Comparison of ENCODE assay signal across 8 cellular contexts in genomic region chr10:132452651-132453469, GRCh38. TPM values are rescaled to one million over a fixed set of nuclear protein-coding genes. Genes with fewer than 3 reads are reported as not detected.
A peak's percentile ranks its signal among the peaks of the same experiment; 100 is the strongest.
DNase-seq lines count a peak whose midpoint lies in the region; ATAC-seq and TF ChIP-seq lines count a peak whose summit lies in the region.

No MANE protein-coding gene starts in this region.

- H3K4me3 ChIP-seq in AG04450 (ENCODE audit: low read depth, low read length): peak overlapping the region; percentile 35

- no peaks in the 10 kb centered on the region; the same call in 1 of the 2 replicates for H3K9me3 ChIP-seq in AG04450 (ENCODE audit: control insufficient read depth, insufficient read depth, low read length)

- CTCF ChIA-PET in AG04450 (lab: Charles Lee): interaction anchor here (0.6 to 1.9 kb wide), 6 partner anchors 79 to 593 kb away, joined by 3 to 15 read pairs (median 4); no protein-coding TSS in a partner anchor

- peak; percentile 79 for TF ChIP-seq CTCF in AG04450 (IDR thresholded peaks at IDR 0.05; ENCODE audit: low read depth, low read length)

- no peak overlapping the region for H3K27ac ChIP-seq in AG04450 (ENCODE audit: low read depth, low read length)

- DNase-seq in AG04450 (ENCODE audit: low read depth, low spot score) (peak; percentile 18), NCI-H345 (lab: John Stamatoyannopoulos, UW) (peak; percentile 79), dermis blood vessel endothelial cell (peak; percentile 73), lung microvascular endothelial cell (ENCODE audit: low read depth in 2 of 2) (peak; percentile 73 to 93)
- DNase-seq in activated CD4-positive, alpha-beta T cell treated with anti-CD3 and anti-CD28 coated beads, Interleukin-2, amount 50 U/mL, for 1 hour: peak; percentile 91
- DNase-seq in stimulated activated CD4-positive, alpha-beta T cell treated with anti-CD3 and anti-CD28 coated beads, TNF-alpha, amount 100 ng/mL, for 4 hours (ENCODE audit: low read depth in 3 of 3): peak; percentile 81 to 85 (median 84)

- peaks cover 14% of the 10 kb centered on the region for H3K27me3 ChIP-seq in AG04450 (ENCODE audit: control insufficient read depth, insufficient read depth, low read length)

- ATAC-seq in GM18858 (IDR thresholded peaks at IDR 0.05; ENCODE audit: unreplicated experiment): peak; percentile 50
- ATAC-seq in HG03095 (IDR thresholded peaks at IDR 0.05; ENCODE audit: unreplicated experiment): peak; percentile 78

- POLR2A ChIA-PET in AG04450 (lab: Yijun Ruan, JAX): no interaction called here

RNA-seq across cellular contexts. Expression of gene PWWP2B, which starts 55.9 kb away (rescaled TPM):
- polyA plus RNA-seq in AG04450 (2011; rRNA removed): 1.1 and 1.6 TPM in 2 replicates
- polyA minus RNA-seq in AG04450 (2011; rRNA and poly(A)+ RNA removed): 0.87 and 1.00 TPM in 2 replicates
- total RNA-seq in dermis blood vessel endothelial cell (15.1 and 16.3 TPM in 2 replicates), lung microvascular endothelial cell (6.5 and 9.1 TPM in 2 replicates)

Comparison
In these comparisons a context has a peak if more than half of its experiments do, and no peak if none do; other contexts are left out.
1. DNase-seq: peak in every context shown above with its lines; median percentile 91 in activated CD4-positive, alpha-beta T cell treated with anti-CD3 and anti-CD28 coated beads, Interleukin-2, amount 50 U/mL, for 1 hour; 84 in stimulated activated CD4-positive, alpha-beta T cell treated with anti-CD3 and anti-CD28 coated beads, TNF-alpha, amount 100 ng/mL, for 4 hours; 83 in lung microvascular endothelial cell; 79 in NCI-H345; 73 in dermis blood vessel endothelial cell; 18 in AG04450.